1 cellular context compared by ENCODE assay signal in genomic region chr14:31037709-31038221, GRCh38.
TF ChIP-seq lines count a peak whose summit lies in the region.

No MANE protein-coding gene starts in this region.

TF ChIP-seq in HepG2, 621 proteins besides CTCF, POLR2A, EP300 and RAD21 (continued from another document and continues in another):
- TF ChIP-seq THAP7 (CRISPR knock-in tag; IDR thresholded peaks at IDR 0.05) (no peak), DMAP1 (CRISPR knock-in tag; IDR thresholded peaks at IDR 0.05) (no peak), ZNF136 (CRISPR knock-in tag; IDR thresholded peaks at IDR 0.05; ENCODE audit: low read depth) (peak; percentile 77; the same call in 1 of the 2 replicates), ARNTL (CRISPR knock-in tag; IDR thresholded peaks at IDR 0.05) (no peak), ZBTB25 (CRISPR knock-in tag; IDR thresholded peaks at IDR 0.05) (peak; percentile 84), CHCHD3 (CRISPR knock-in tag; IDR thresholded peaks at IDR 0.05) (no peak), IRX3 (CRISPR knock-in tag; IDR thresholded peaks at IDR 0.05; ENCODE audit: borderline replicate concordance, low read depth) (no peak), ATF7-NPFF (CRISPR knock-in tag; IDR thresholded peaks at IDR 0.05; ENCODE audit: low read depth) (no peak), KAT7 (CRISPR knock-in tag; IDR thresholded peaks at IDR 0.05; ENCODE audit: borderline replicate concordance) (peak; percentile 22; the same call in 1 of the 2 replicates), NFKBIZ (CRISPR knock-in tag; IDR thresholded peaks at IDR 0.05) (no peak), ZNF432 (CRISPR knock-in tag; IDR thresholded peaks at IDR 0.05; ENCODE audit: borderline replicate concordance) (no peak), ERF (CRISPR knock-in tag; IDR thresholded peaks at IDR 0.05) (no peak), PATZ1 (CRISPR knock-in tag; IDR thresholded peaks at IDR 0.05) (no peak), MAZ (IDR thresholded peaks at IDR 0.05; ENCODE audit: borderline replicate concordance, low read depth, low read length) (no peak), MAZ (CRISPR knock-in tag; IDR thresholded peaks at IDR 0.05; ENCODE audit: low read depth) (no peak), SNAPC4 (CRISPR knock-in tag; IDR thresholded peaks at IDR 0.05) (no peak), ZFP36L1 (CRISPR knock-in tag; IDR thresholded peaks at IDR 0.05) (no peak), FOXK2 (IDR thresholded peaks at IDR 0.05) (no peak), PHF8 (CRISPR knock-in tag; IDR thresholded peaks at IDR 0.05) (no peak), HOXA3 (CRISPR knock-in tag; IDR thresholded peaks at IDR 0.05) (no peak), NFYB (CRISPR knock-in tag; IDR thresholded peaks at IDR 0.05) (no peak), CHD4 (IDR thresholded peaks at IDR 0.05; ENCODE audit: borderline replicate concordance, low read length) (no peak; the same call in 1 of the 2 replicates), REST (IDR thresholded peaks at IDR 0.05; ENCODE audit: borderline replicate concordance in 1 of 2, low read depth in 1 of 2, low read length in 2 of 2) (no peak), GMEB1 (CRISPR knock-in tag; IDR thresholded peaks at IDR 0.05; ENCODE audit: borderline replicate concordance) (no peak; the same call in 1 of the 2 replicates), ZBTB33 (CRISPR knock-in tag; IDR thresholded peaks at IDR 0.05) (no peak), ZNF225 (CRISPR knock-in tag; IDR thresholded peaks at IDR 0.05) (no peak), NCOA1 (CRISPR knock-in tag; IDR thresholded peaks at IDR 0.05) (no peak), ZNF33B (CRISPR knock-in tag; IDR thresholded peaks at IDR 0.05) (no peak), ZNF3 (CRISPR knock-in tag; IDR thresholded peaks at IDR 0.05) (peak; percentile 81; the same call in 1 of the 2 replicates), CEBPB (IDR thresholded peaks at IDR 0.05; ENCODE audit: borderline replicate concordance, low read depth, low read length) (peak; percentile 100), RFXANK (CRISPR knock-in tag; IDR thresholded peaks at IDR 0.05) (0 out of 2 replicates have a peak, but pooled peaks have one; percentile 16), ZSCAN25 (CRISPR knock-in tag; IDR thresholded peaks at IDR 0.05) (no peak), MTA3 (CRISPR knock-in tag; IDR thresholded peaks at IDR 0.05) (no peak), ZNF512 (CRISPR knock-in tag; IDR thresholded peaks at IDR 0.05) (no peak), MEF2D (CRISPR knock-in tag; IDR thresholded peaks at IDR 0.05) (peak; percentile 40; the same call in 1 of the 2 replicates), PAXIP1 (CRISPR knock-in tag; conservative IDR thresholded peaks at IDR 0.05) (peak; percentile 48), ZNF121 (CRISPR knock-in tag; IDR thresholded peaks at IDR 0.05) (peak; percentile 97), GPN1 (CRISPR knock-in tag; IDR thresholded peaks at IDR 0.05; ENCODE audit: borderline replicate concordance) (no peak), ZNF678 (CRISPR knock-in tag; IDR thresholded peaks at IDR 0.05) (no peak), TARDBP (CRISPR knock-in tag; IDR thresholded peaks at IDR 0.05) (no peak), ZNF496 (CRISPR knock-in tag; IDR thresholded peaks at IDR 0.05; ENCODE audit: insufficient replicate concordance) (no peak), TOPORS (CRISPR knock-in tag; IDR thresholded peaks at IDR 0.05) (no peak)
